21 cellular contexts compared by ENCODE assay signal in genomic region chr6:133746417-133746770, GRCh38.
"Had no signal": no experiment of that assay in that cellular context is flagged by ENCODE, and none has a peak within 500 bp of the region (broad histone marks: within the 10 kb centered on the region; RNA-seq: fewer than 3 reads in every experiment).

No MANE protein-coding gene starts in this region.

- H2AFZ ChIP-seq: hepatocyte, neural progenitor cell, parathyroid adenoma had no signal

- H3K36me3 ChIP-seq: left lung, neural progenitor cell, stomach, thyroid gland, upper lobe of left lung had no signal

- H3K4me3 ChIP-seq: hepatocyte, left lung, neural progenitor cell, smooth muscle cell, stomach, thyroid gland, upper lobe of left lung had no signal

- ATAC-seq: effector memory CD8-positive, alpha-beta T cell; left lung; naive thymus-derived CD4-positive, alpha-beta T cell; sciatic nerve had no signal

- H3K27me3 ChIP-seq: hepatocyte, left lung, neural progenitor cell, stomach, thyroid gland, upper lobe of left lung had no signal

- H3K27ac ChIP-seq: hepatocyte, left lung, neural progenitor cell, parathyroid adenoma, stomach, thyroid gland, upper lobe of left lung had no signal

- DNase-seq: cortex of kidney; effector memory CD8-positive, alpha-beta T cell; left cardiac atrium; midbrain; naive thymus-derived CD4-positive, alpha-beta T cell; stimulated activated CD4-positive, alpha-beta T cell treated with anti-CD3 and anti-CD28 coated beads, Interleukin-12 subunit alpha, Interleukin-12 subunit beta, amount 100 ng/mL, for 4 hours; stimulated activated CD4-positive, alpha-beta T cell treated with anti-CD3 and anti-CD28 coated beads, Interleukin-1b, Interleukin-23, amount 100 ng/mL, for 48 hours; stimulated activated CD4-positive, alpha-beta T cell treated with anti-CD3 and anti-CD28 coated beads, Interleukin-4, amount 100 ng/mL, for 1 hour; stimulated activated naive CD4-positive, alpha-beta T cell treated with Interleukin-2 at 50 U/mL for 16 hours; stomach; thyroid gland had no signal

- H3K9me3 ChIP-seq: left lung, stomach, thyroid gland, upper lobe of left lung had no signal

- H3K4me2 ChIP-seq: hepatocyte, neural progenitor cell, smooth muscle cell had no signal

- FAIRE-seq: endometrium, frontal cortex, urothelium cell line had no signal

- H3K4me1 ChIP-seq: left lung, parathyroid adenoma, stomach, thyroid gland, upper lobe of left lung had no signal

- H3K9ac ChIP-seq: neural progenitor cell, parathyroid adenoma had no signal
